1 cellular context compared by ENCODE assay signal in the genomic region with DNA sequence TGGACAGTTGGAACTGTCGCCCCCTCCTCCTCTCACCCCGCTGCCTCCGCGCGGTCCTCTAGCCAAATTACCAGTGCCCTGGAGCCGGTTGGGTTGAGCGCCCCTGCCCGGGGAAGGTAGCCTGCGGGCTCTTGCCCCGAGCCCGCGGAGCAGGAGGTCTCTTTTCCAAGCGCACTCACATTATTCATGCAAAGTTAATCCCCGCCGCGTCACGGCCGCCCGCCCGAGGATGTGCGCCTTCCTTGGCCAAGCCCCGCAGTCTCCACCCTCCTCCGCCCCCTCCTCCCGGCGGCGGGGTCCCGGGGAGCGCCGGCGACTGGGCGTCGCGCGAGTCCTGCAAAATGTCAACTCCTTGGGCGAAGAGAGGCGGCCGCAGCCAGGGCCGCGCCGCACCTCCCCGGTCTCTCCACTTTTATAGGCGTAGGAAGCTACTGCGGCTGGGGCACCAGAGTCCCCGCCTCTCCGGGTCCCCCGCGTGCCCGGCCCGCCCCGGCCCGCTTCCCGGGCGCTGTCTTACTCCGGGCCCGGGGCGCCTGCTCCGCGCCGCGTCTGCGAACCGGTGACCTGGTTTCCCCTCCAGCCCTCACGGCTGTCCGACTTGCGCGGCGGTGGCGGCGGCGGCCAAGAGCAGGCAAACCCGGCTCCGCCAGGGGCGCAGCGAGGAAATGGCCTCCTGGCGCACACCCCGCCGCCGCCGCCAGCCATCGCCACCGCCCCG.
TF ChIP-seq lines count a peak whose summit lies in the region.

A gene (minus strand): TSS at position 235 of the 718 bp plus-strand sequence.

TF ChIP-seq in HepG2, 621 proteins besides CTCF, POLR2A, EP300 and RAD21 (continued from another document):
- TF ChIP-seq, protein P1, sequence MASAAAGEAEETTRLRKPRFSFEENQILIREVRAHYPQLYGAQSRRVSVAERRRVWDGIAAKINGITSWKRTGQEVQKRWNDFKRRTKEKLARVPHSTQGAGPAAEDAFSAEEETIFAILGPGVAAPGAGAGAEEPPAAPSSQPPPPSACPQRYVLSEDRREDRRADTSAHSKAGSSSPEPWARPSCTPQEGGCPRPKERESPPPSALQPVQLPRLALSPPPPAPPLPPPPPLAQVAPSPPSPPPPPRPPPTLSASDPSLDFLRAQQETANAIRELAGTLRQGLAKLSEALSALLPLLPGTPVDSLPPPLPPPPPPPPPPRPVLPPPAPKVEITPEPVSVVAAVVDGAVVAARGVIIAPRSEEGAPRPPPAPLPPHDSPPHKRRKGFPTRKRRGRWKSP (CRISPR knock-in tag; IDR thresholded peaks at IDR 0.05): peak; percentile 13; the same call in 1 of the 2 replicates
- TF ChIP-seq SRY (CRISPR knock-in tag; IDR thresholded peaks at IDR 0.05) (peak; percentile 9; the same call in 1 of the 2 replicates), PCBP1 (IDR thresholded peaks at IDR 0.05; ENCODE audit: borderline replicate concordance, low read depth, low read length) (no peak), MAF1 (CRISPR knock-in tag; IDR thresholded peaks at IDR 0.05; ENCODE audit: borderline replicate concordance) (no peak), ARNT (IDR thresholded peaks at IDR 0.05) (no peak), CEBPB (IDR thresholded peaks at IDR 0.05; ENCODE audit: borderline replicate concordance, low read depth, low read length) (no peak), KDM1A (CRISPR knock-in tag; IDR thresholded peaks at IDR 0.05) (no peak), KDM3A (CRISPR knock-in tag; IDR thresholded peaks at IDR 0.05; ENCODE audit: low read depth) (0 out of 2 replicates have a peak, but pooled peaks have one; percentile 22), ZC3H4 (CRISPR knock-in tag; IDR thresholded peaks at IDR 0.05; ENCODE audit: borderline replicate concordance) (no peak), ARHGAP35 (CRISPR knock-in tag; IDR thresholded peaks at IDR 0.05; ENCODE audit: borderline replicate concordance) (no peak), TBX3 (IDR thresholded peaks at IDR 0.05; ENCODE audit: borderline replicate concordance) (no peak), HES4 (CRISPR knock-in tag; IDR thresholded peaks at IDR 0.05; ENCODE audit: borderline replicate concordance) (no peak), AGO2 (optimal IDR thresholded peaks at IDR 0.05; ENCODE audit: low read depth, low read length) (peak; percentile 3), NAIF1 (CRISPR knock-in tag; IDR thresholded peaks at IDR 0.05; ENCODE audit: borderline replicate concordance) (no peak; the same call in none of the 2 replicates), ZNF263 (CRISPR knock-in tag; IDR thresholded peaks at IDR 0.05) (peak; percentile 70), KLF6 (CRISPR knock-in tag; IDR thresholded peaks at IDR 0.05) (no peak), ZNF382 (CRISPR knock-in tag; IDR thresholded peaks at IDR 0.05; ENCODE audit: borderline replicate concordance) (no peak), ZNF143 (CRISPR knock-in tag; IDR thresholded peaks at IDR 0.05) (no peak), ZNF260 (CRISPR knock-in tag; IDR thresholded peaks at IDR 0.05; ENCODE audit: borderline replicate concordance, low read depth) (no peak), RBM22 (optimal IDR thresholded peaks at IDR 0.05; ENCODE audit: low read length) (no peak), SKI (IDR thresholded peaks at IDR 0.05; ENCODE audit: partially characterized antibody) (peak; percentile 29), YY1 (IDR thresholded peaks at IDR 0.05; ENCODE audit: insufficient read depth, insufficient replicate concordance, low read depth, low read length) (peak; percentile 73)
- TF ChIP-seq, protein P2, sequence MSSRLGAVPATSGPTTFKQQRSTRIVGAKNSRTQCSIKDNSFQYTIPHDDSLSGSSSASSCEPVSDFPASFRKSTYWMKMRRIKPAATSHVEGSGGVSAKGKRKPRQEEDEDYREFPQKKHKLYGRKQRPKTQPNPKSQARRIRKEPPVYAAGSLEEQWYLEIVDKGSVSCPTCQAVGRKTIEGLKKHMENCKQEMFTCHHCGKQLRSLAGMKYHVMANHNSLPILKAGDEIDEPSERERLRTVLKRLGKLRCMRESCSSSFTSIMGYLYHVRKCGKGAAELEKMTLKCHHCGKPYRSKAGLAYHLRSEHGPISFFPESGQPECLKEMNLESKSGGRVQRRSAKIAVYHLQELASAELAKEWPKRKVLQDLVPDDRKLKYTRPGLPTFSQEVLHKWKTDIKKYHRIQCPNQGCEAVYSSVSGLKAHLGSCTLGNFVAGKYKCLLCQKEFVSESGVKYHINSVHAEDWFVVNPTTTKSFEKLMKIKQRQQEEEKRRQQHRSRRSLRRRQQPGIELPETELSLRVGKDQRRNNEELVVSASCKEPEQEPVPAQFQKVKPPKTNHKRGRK (CRISPR knock-in tag; IDR thresholded peaks at IDR 0.05): no peak
- TF ChIP-seq, protein P3, sequence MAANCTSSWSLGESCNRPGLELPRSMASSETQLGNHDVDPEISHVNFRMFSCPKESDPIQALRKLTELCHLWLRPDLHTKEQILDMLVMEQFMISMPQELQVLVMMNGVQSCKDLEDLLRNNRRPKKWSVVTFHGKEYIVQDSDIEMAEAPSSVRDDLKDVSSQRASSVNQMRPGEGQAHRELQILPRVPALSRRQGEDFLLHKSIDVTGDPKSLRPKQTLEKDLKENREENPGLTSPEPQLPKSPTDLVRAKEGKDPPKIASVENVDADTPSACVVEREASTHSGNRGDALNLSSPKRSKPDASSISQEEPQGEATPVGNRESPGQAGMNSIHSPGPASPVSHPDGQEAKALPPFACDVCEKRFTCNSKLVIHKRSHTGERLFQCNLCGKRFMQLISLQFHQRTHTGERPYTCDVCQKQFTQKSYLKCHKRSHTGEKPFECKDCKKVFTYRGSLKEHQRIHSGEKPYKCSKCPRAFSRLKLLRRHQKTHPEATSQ (CRISPR knock-in tag; IDR thresholded peaks at IDR 0.05; ENCODE audit: borderline replicate concordance): no peak
- TF ChIP-seq, protein P4, sequence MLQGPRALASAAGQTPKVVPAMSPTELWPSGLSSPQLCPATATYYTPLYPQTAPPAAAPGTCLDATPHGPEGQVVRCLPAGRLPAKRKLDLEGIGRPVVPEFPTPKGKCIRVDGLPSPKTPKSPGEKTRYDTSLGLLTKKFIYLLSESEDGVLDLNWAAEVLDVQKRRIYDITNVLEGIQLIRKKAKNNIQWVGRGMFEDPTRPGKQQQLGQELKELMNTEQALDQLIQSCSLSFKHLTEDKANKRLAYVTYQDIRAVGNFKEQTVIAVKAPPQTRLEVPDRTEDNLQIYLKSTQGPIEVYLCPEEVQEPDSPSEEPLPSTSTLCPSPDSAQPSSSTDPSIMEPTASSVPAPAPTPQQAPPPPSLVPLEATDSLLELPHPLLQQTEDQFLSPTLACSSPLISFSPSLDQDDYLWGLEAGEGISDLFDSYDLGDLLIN (CRISPR knock-in tag; IDR thresholded peaks at IDR 0.05; ENCODE audit: borderline replicate concordance): no peak
- TF ChIP-seq, protein P5, sequence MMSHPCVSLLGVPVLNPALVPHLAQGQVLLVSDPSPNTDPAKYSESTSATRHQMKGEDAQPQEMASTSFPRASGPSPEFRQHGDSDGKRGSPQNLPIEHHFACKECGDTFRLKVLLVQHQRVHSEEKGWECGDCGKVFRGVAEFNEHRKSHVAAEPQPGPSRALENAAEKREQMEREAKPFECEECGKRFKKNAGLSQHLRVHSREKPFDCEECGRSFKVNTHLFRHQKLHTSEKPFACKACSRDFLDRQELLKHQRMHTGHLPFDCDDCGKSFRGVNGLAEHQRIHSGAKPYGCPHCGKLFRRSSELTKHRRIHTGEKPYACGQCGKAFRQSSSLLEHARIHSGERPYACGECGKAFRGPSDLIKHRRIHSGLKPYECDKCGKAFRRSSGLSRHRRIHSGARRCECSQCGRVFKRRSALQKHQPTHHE (CRISPR knock-in tag; IDR thresholded peaks at IDR 0.05; ENCODE audit: borderline replicate concordance): no peak
- TF ChIP-seq, protein P6, sequence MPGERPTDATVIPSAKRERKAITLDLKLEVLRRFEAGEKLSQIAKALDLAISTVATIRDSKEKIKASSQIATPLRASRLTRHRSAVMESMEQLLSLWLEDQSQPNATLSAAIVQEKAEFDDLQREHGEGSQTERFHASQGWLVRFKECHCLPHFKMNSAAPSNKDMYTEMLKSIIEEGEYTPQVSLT (CRISPR knock-in tag; IDR thresholded peaks at IDR 0.05; ENCODE audit: borderline replicate concordance, low read depth): no peak
- TF ChIP-seq, protein P7, sequence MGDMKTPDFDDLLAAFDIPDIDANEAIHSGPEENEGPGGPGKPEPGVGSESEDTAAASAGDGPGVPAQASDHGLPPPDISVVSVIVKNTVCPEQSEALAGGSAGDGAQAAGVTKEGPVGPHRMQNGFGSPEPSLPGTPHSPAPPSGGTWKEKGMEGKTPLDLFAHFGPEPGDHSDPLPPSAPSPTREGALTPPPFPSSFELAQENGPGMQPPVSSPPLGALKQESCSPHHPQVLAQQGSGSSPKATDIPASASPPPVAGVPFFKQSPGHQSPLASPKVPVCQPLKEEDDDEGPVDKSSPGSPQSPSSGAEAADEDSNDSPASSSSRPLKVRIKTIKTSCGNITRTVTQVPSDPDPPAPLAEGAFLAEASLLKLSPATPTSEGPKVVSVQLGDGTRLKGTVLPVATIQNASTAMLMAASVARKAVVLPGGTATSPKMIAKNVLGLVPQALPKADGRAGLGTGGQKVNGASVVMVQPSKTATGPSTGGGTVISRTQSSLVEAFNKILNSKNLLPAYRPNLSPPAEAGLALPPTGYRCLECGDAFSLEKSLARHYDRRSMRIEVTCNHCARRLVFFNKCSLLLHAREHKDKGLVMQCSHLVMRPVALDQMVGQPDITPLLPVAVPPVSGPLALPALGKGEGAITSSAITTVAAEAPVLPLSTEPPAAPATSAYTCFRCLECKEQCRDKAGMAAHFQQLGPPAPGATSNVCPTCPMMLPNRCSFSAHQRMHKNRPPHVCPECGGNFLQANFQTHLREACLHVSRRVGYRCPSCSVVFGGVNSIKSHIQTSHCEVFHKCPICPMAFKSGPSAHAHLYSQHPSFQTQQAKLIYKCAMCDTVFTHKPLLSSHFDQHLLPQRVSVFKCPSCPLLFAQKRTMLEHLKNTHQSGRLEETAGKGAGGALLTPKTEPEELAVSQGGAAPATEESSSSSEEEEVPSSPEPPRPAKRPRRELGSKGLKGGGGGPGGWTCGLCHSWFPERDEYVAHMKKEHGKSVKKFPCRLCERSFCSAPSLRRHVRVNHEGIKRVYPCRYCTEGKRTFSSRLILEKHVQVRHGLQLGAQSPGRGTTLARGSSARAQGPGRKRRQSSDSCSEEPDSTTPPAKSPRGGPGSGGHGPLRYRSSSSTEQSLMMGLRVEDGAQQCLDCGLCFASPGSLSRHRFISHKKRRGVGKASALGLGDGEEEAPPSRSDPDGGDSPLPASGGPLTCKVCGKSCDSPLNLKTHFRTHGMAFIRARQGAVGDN (CRISPR knock-in tag; IDR thresholded peaks at IDR 0.05): peak; percentile 13
- TF ChIP-seq, protein P8, sequence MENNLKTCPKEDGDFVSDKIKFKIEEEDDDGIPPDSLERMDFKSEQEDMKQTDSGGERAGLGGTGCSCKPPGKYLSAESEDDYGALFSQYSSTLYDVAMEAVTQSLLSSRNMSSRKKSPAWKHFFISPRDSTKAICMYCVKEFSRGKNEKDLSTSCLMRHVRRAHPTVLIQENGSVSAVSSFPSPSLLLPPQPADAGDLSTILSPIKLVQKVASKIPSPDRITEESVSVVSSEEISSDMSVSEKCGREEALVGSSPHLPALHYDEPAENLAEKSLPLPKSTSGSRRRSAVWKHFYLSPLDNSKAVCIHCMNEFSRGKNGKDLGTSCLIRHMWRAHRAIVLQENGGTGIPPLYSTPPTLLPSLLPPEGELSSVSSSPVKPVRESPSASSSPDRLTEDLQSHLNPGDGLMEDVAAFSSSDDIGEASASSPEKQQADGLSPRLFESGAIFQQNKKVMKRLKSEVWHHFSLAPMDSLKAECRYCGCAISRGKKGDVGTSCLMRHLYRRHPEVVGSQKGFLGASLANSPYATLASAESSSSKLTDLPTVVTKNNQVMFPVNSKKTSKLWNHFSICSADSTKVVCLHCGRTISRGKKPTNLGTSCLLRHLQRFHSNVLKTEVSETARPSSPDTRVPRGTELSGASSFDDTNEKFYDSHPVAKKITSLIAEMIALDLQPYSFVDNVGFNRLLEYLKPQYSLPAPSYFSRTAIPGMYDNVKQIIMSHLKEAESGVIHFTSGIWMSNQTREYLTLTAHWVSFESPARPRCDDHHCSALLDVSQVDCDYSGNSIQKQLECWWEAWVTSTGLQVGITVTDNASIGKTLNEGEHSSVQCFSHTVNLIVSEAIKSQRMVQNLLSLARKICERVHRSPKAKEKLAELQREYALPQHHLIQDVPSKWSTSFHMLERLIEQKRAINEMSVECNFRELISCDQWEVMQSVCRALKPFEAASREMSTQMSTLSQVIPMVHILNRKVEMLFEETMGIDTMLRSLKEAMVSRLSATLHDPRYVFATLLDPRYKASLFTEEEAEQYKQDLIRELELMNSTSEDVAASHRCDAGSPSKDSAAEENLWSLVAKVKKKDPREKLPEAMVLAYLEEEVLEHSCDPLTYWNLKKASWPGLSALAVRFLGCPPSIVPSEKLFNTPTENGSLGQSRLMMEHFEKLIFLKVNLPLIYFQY (CRISPR knock-in tag; IDR thresholded peaks at IDR 0.05; ENCODE audit: borderline replicate concordance): no peak; the same call in none of the 2 replicates
- TF ChIP-seq, protein P9, sequence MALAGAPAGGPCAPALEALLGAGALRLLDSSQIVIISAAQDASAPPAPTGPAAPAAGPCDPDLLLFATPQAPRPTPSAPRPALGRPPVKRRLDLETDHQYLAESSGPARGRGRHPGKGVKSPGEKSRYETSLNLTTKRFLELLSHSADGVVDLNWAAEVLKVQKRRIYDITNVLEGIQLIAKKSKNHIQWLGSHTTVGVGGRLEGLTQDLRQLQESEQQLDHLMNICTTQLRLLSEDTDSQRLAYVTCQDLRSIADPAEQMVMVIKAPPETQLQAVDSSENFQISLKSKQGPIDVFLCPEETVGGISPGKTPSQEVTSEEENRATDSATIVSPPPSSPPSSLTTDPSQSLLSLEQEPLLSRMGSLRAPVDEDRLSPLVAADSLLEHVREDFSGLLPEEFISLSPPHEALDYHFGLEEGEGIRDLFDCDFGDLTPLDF (CRISPR knock-in tag; IDR thresholded peaks at IDR 0.05): peak; percentile 31
